8 cellular contexts compared by ENCODE assay signal in the genomic region with DNA sequence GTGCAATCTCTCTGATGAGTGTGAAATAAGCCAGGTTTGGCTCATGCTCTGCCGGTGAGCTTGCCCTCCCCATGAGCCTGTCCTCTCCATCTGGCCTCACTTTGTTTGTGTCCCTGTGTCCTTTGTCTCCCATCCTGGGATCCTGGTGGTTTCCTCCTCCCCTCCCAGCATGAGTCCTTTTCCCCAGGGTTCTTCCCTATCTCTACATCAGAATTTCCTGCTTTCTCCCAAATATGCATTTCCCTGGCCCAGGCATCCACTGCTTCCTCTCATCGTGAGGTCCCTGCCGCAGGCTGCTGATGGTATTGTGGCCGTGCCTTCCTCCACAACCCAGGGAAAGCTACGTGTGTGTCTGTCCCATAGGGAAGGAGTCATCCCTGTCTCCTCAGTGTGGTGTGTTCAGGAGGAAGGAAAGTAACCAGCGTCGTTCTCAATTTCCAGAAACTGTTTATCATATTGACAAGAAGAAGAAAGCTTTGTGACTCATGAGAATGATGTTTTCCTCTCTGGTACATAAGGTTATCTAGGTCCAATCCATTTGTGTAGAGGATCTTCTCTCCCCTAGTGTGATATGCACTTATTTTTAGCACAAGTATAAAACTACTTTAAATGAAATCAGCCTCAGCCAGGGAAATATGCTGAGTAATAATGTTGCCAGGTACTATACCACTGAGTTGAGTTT.
DNase-seq lines count a peak whose midpoint lies in the region; ATAC-seq, FAIRE-seq and TF ChIP-seq lines count a peak whose summit lies in the region.
"Not testable (repeated sequence)": the region's sequence is repeated elsewhere in the genome, so short reads cannot be mapped to it uniquely, and the experiment has no call there.

No MANE protein-coding gene starts in this region.

- not testable (repeated sequence) for TF ChIP-seq RAD21 in GM12878 (IDR thresholded peaks at IDR 0.05; ENCODE audit: insufficient read depth, low read depth, low read length)

- ATAC-seq in RWPE2 (ENCODE audit: low read depth); GM12878: not testable (repeated sequence)

- TF ChIP-seq EP300 in GM12878 (IDR thresholded peaks at IDR 0.05; ENCODE audit: borderline replicate concordance in 1 of 2, control insufficient read depth in 1 of 2, low read depth in 2 of 2, low read length in 2 of 2): not testable (repeated sequence)

- RAD21 ChIA-PET in GM12878 (lab: Charles Lee; ENCODE audit: unreplicated experiment): not testable (repeated sequence)

- not testable (repeated sequence) for TF ChIP-seq POLR2A in GM12878 (IDR thresholded peaks at IDR 0.05; ENCODE audit: low read depth, low read length); thyroid gland (IDR thresholded peaks at IDR 0.05)

- peaks cover 11% of the 10 kb centered on the region; the same call in 1 of the 2 replicates for H3K36me3 ChIP-seq in RWPE2 (ENCODE audit: low read depth)
- not testable (repeated sequence) for H3K36me3 ChIP-seq in GM12878 (ENCODE audit: control insufficient read depth in 2 of 2, insufficient read depth in 2 of 2, low read length in 1 of 2); thyroid gland

- not testable (repeated sequence) for H3K27me3 ChIP-seq in RWPE2 (ENCODE audit: insufficient read depth, poor library complexity, severe bottlenecking); GM12878 (replicated peaks in 1 of 2; ENCODE audit: control insufficient read depth in 2 of 2, insufficient read depth in 2 of 2, low read length in 1 of 2); thyroid gland

- SMC1A ChIA-PET in GM12878 (lab: Charles Lee; ENCODE audit: uncharacterized antibody, unreplicated experiment): not testable (repeated sequence)

- not testable (repeated sequence) for H3K27me3 Mint-ChIP-seq in HFFc6 (ENCODE audit: insufficient read depth); neural crest cell (ENCODE audit: low read depth)

- DNase-seq in AG10803 (ENCODE audit: low read depth) (peak; percentile 59), HFFc6 (peak; percentile 83), iris pigment epithelial cell (ENCODE audit: low read depth) (peak; percentile 74)
- DNase-seq in RWPE2 (ENCODE audit: low spot score); GM12878 (ENCODE audit: low read depth, low spot score); epithelial cell of proximal tubule (ENCODE audit: low read depth); neural crest cell (ENCODE audit: low read depth, low spot score); thyroid gland: not testable (repeated sequence)

- POLR2A ChIA-PET in GM12878 (lab: Charles Lee): not testable (repeated sequence)

- not testable (repeated sequence) for H4K20me1 ChIP-seq in GM12878 (ENCODE audit: control insufficient read depth, insufficient read depth)

- H3K27ac Mint-ChIP-seq in HFFc6 (peak overlapping the region; percentile 95), neural crest cell (ENCODE audit: unreplicated experiment) (peak overlapping the region; percentile 68)

- intact Hi-C loops in GM12878 (cut with micrococcal nuclease; ENCODE audit: unreplicated experiment); thyroid gland (cut with DNase I): not testable (repeated sequence)

- H3K27ac ChIP-seq in RWPE2 (ENCODE audit: poor library complexity, severe bottlenecking) (peak overlapping the region; percentile 87), thyroid gland (peak overlapping the region; percentile 69 to 88 (median 72))
- H3K27ac ChIP-seq in GM12878 (ENCODE audit: control insufficient read depth, insufficient read depth): not testable (repeated sequence)

- not testable (repeated sequence) for H3K9ac ChIP-seq in GM12878 (ENCODE audit: control insufficient read depth, insufficient read depth, low read length)

- BruUV-seq in GM12878 (replicated peaks; lab: Mats Ljungman, UMichigan): not testable (repeated sequence)

- peak; percentile 27 for FAIRE-seq in GM12878 (lab: Jason Lieb, UNC)

- H3K4me1 ChIP-seq in RWPE2 (ENCODE audit: insufficient read depth, poor library complexity, severe bottlenecking): peaks cover 31% of the 10 kb centered on the region
- not testable (repeated sequence) for H3K4me1 ChIP-seq in GM12878 (ENCODE audit: control insufficient read depth, insufficient read depth, low read length)
- peaks cover 6 to 19% of the 10 kb centered on the region in 2 donors for H3K4me1 ChIP-seq in thyroid gland

- not testable (repeated sequence) for H3K4me2 ChIP-seq in GM12878 (ENCODE audit: control insufficient read depth, insufficient read depth)

- CTCF ChIA-PET in GM12878 (lab: Yijun Ruan, JAX): interaction anchor here (0.6 to 1.6 kb wide), 2 partner anchors 22 to 31 kb away, joined by 3 to 4 read pairs; no protein-coding TSS in a partner anchor

- H3K36me3 Mint-ChIP-seq in HFFc6 (ENCODE audit: low read depth): peaks cover 38% of the 10 kb centered on the region
- peaks cover 14% of the 10 kb centered on the region for H3K36me3 Mint-ChIP-seq in neural crest cell (ENCODE audit: low read depth)

- not testable (repeated sequence) for H3K9me3 Mint-ChIP-seq in HFFc6, neural crest cell

- not testable (repeated sequence) for TF ChIP-seq CTCF in AG10803 (conservative IDR thresholded peaks at IDR 0.05; ENCODE audit: low read length); HFFc6 (IDR thresholded peaks at IDR 0.05); RWPE2 (IDR thresholded peaks at IDR 0.05; ENCODE audit: poor library complexity, severe bottlenecking); GM12878 (IDR thresholded peaks at IDR 0.05 in 2 of 3, conservative IDR thresholded peaks at IDR 0.05 in 1 of 3; ENCODE audit: control insufficient read depth in 2 of 3, extremely low read depth in 1 of 3, insufficient read depth in 1 of 3, low read depth in 3 of 3, low read length in 3 of 3); epithelial cell of proximal tubule (conservative IDR thresholded peaks at IDR 0.05; ENCODE audit: low read depth, low read length); neural crest cell (conservative IDR thresholded peaks at IDR 0.05); thyroid gland (IDR thresholded peaks at IDR 0.05)

- not testable (repeated sequence) for H3K79me2 ChIP-seq in GM12878 (ENCODE audit: control insufficient read depth, insufficient read depth, low read length)

- not testable (repeated sequence) for H3K9me3 ChIP-seq in RWPE2 (ENCODE audit: severe bottlenecking); GM12878 (replicated peaks; ENCODE audit: control insufficient read depth, insufficient read depth, low read length); thyroid gland

- in situ Hi-C loops in GM12878 (cut with MboI): not testable (repeated sequence)

- H3K4me1 Mint-ChIP-seq in HFFc6 (ENCODE audit: low read depth) (peaks cover 54% of the 10 kb centered on the region), neural crest cell (peaks cover 42% of the 10 kb centered on the region)

- WGBS in GM12878 (ENCODE audit: insufficient coverage, insufficient replicate concordance, low lambda C conversion rate, missing lambda C conversion rate): 89% methylated on average over 7 of the region's 7 CpGs
- 54 to 56% methylated on average over 7 of the region's 7 CpGs for WGBS in thyroid gland, 2 donors

- H3K4me3 Mint-ChIP-seq in HFFc6 (peak overlapping the region; percentile 71), neural crest cell (peak overlapping the region; percentile 6)

- H2AFZ ChIP-seq in GM12878 (ENCODE audit: control insufficient read depth, low read depth, low read length): not testable (repeated sequence)

- not testable (repeated sequence) for H3K4me3 ChIP-seq in AG10803 (ENCODE audit: low read length); RWPE2 (ENCODE audit: severe bottlenecking); GM12878; thyroid gland (replicated peaks in 1 of 3)
- peak overlapping the region; percentile 29 for H3K4me3 ChIP-seq in epithelial cell of proximal tubule (ENCODE audit: low read depth, low read length)
